ENCODE assay signal across 22 cellular contexts in genomic region chr17:16002708-16003265, GRCh38. TPM values are rescaled to one million over a fixed set of nuclear protein-coding genes. Genes with fewer than 3 reads are reported as not detected.
"Had no signal": no experiment of that assay in that cellular context is flagged by ENCODE, and none has a peak within 500 bp of the region (broad histone marks: within the 10 kb centered on the region; RNA-seq: fewer than 3 reads in every experiment).

No MANE protein-coding gene starts in this region.

- H3K9me3 ChIP-seq: adrenal gland, pancreas, psoas muscle, right atrium auricular region, tibial artery had no signal

- FAIRE-seq: astrocyte, pancreas had no signal

- H3K27ac Mint-ChIP-seq: activated B cell treated with CpG ODN at 0.5 μM for 24 hours; memory B cell; nephron; stimulated activated effector memory CD8-positive, alpha-beta T cell treated with anti-CD3 and anti-CD28 coated beads, Interleukin-12 subunit alpha, Interleukin-12 subunit beta, amount 100 ng/mL, for 72 hours; stimulated activated naive CD8-positive, alpha-beta T cell treated with anti-CD3 and anti-CD28 coated beads, Interleukin-15, amount 100 ng/mL, for 72 hours had no signal

- H3K4me3 ChIP-seq: adrenal gland, pancreas, psoas muscle, right atrium auricular region, tibial artery had no signal

- H3K27me3 Mint-ChIP-seq: activated B cell treated with CpG ODN at 0.5 μM for 24 hours; activated CD4-positive, alpha-beta T cell treated with anti-CD3 and anti-CD28 coated beads for 36 hours; memory B cell; stimulated activated naive CD8-positive, alpha-beta T cell treated with anti-CD3 and anti-CD28 coated beads, Interleukin-15, amount 100 ng/mL, for 72 hours had no signal

- DNase-seq: activated B cell treated with CpG ODN at 0.5 μM for 24 hours; activated CD4-positive, alpha-beta T cell treated with anti-CD3 and anti-CD28 coated beads for 36 hours; activated CD4-positive, alpha-beta T cell treated with anti-CD3 and anti-CD28 coated beads, Interleukin-2, amount 50 U/mL, for 4 hours; activated CD8-positive, alpha-beta memory T cell treated with anti-CD3 and anti-CD28 coated beads for 24 hours; activated effector memory CD4-positive, alpha-beta T cell treated with anti-CD3 and anti-CD28 coated beads, Interleukin-2, amount 50 U/mL, for 16 hours; activated naive CD4-positive, alpha-beta T cell treated with anti-CD3 and anti-CD28 coated beads, Interleukin-2, amount 50 U/mL, for 16 hours; adrenal gland; central memory CD4-positive, alpha-beta T cell; dorsolateral prefrontal cortex; hypothalamus; pancreas; psoas muscle; stimulated activated CD4-positive, alpha-beta T cell treated with anti-CD3 and anti-CD28 coated beads, Interleukin-1b, Interleukin-23, amount 100 ng/mL, for 48 hours; stimulated activated naive CD8-positive, alpha-beta T cell treated with anti-CD3 and anti-CD28 coated beads, Interleukin-15, amount 100 ng/mL, for 72 hours; T-helper 1 cell; T-helper 9 cell; tibial artery had no signal

- H3K9me3 Mint-ChIP-seq: activated B cell treated with CpG ODN at 0.5 μM for 24 hours; memory B cell; stimulated activated effector memory CD8-positive, alpha-beta T cell treated with anti-CD3 and anti-CD28 coated beads, Interleukin-12 subunit alpha, Interleukin-12 subunit beta, amount 100 ng/mL, for 72 hours; stimulated activated naive CD8-positive, alpha-beta T cell treated with anti-CD3 and anti-CD28 coated beads, Interleukin-15, amount 100 ng/mL, for 72 hours had no signal

- ATAC-seq: activated CD4-positive, alpha-beta T cell treated with anti-CD3 and anti-CD28 coated beads for 36 hours; pancreas; psoas muscle; stimulated activated effector memory CD8-positive, alpha-beta T cell treated with anti-CD3 and anti-CD28 coated beads, Interleukin-12 subunit alpha, Interleukin-12 subunit beta, amount 100 ng/mL, for 72 hours; stimulated activated naive CD8-positive, alpha-beta T cell treated with anti-CD3 and anti-CD28 coated beads, Interleukin-15, amount 100 ng/mL, for 72 hours had no signal

- H3K4me3 Mint-ChIP-seq: activated B cell treated with CpG ODN at 0.5 μM for 24 hours, memory B cell had no signal

- H3K27me3 ChIP-seq: adrenal gland, dorsolateral prefrontal cortex, pancreas, right atrium auricular region, tibial artery had no signal

- H3K27ac ChIP-seq: adrenal gland, pancreas, psoas muscle, tibial artery had no signal

RNA-seq across cellular contexts. Expression of gene ADORA2B, which starts 57.9 kb away (rescaled TPM):
- total RNA-seq: activated B cell treated with CpG ODN at 0.5 μM for 24 hours had no signal
